In the genomic region with DNA sequence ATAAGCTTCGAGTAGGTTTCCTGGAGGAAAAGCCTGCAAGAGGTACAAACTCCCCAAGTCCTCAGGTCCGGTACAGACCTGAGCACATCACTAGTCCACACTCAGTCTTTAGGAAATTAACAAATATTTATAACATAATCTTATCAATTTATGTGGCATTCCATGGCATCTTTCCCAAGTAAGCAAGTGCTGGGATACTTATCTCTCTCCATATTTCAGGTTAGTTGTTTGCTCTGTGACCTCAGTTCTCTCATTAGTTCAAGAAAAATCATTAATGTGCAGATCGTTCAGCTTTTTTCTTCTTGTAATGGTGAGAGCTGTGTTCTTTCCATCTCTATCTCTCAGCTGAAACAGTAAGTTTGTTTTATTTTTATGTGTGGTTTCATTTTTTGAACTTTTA, we compare ENCODE assay signal across 24 cellular contexts. TPM values are rescaled to one million over a fixed set of nuclear protein-coding genes. Genes with fewer than 3 reads are reported as not detected.
DNase-seq lines count a peak whose midpoint lies in the region; ATAC-seq, FAIRE-seq and TF ChIP-seq lines count a peak whose summit lies in the region.
"Had no signal": no experiment of that assay in that cellular context is flagged by ENCODE, and none has a peak within 500 bp of the region (broad histone marks: within the 10 kb centered on the region; RNA-seq: fewer than 3 reads in every experiment).

No MANE protein-coding gene starts in this region.

- ATAC-seq in body of pancreas (peak; percentile 53), pancreas (peak in 3 of 4 donors; percentile 35 to 84 (median 83)), GM18498 (IDR thresholded peaks at IDR 0.05; ENCODE audit: unreplicated experiment) (no peak), GM18870 (IDR thresholded peaks at IDR 0.05; ENCODE audit: unreplicated experiment) (no peak)
- ATAC-seq: CD8-positive, alpha-beta T cell had no signal

- no peaks in the 10 kb centered on the region for H4K20me1 ChIP-seq in smooth muscle cell (ENCODE audit: low read depth)
- H4K20me1 ChIP-seq: BLaER1 had no signal

- H3K9me3 ChIP-seq in body of pancreas, result no peaks in the 10 kb centered on the region
- no peaks in the 10 kb centered on the region for H3K9me3 ChIP-seq in pancreas
- peaks cover 21% of the 10 kb centered on the region for H3K9me3 ChIP-seq in smooth muscle cell (replicated peaks; ENCODE audit: low read depth)
- H3K9me3 ChIP-seq: BE2C had no signal

- intact Hi-C loops in body of pancreas (cut with DNase I), result no loop called here
- intact Hi-C loops in pancreas (cut with DNase I), result no loop called here

- H3K9ac ChIP-seq in smooth muscle cell (ENCODE audit: low read depth), result no peak overlapping the region
- H3K9ac ChIP-seq: BLaER1 had no signal

- H3K79me2 ChIP-seq in smooth muscle cell (ENCODE audit: low read depth), result peaks cover under 1% of the 10 kb centered on the region

- no peak overlapping the region for H2AFZ ChIP-seq in smooth muscle cell (ENCODE audit: low read depth)

- H3K4me1 ChIP-seq in body of pancreas (peaks cover 14% of the 10 kb centered on the region), pancreas (peaks cover 0 to 9% (median 2%) of the 10 kb centered on the region in 3 donors), smooth muscle cell (ENCODE audit: low read depth) (no peaks in the 10 kb centered on the region)
- H3K4me1 ChIP-seq: BE2C, BLaER1, Caco-2 had no signal

- TF ChIP-seq CTCF in LNCaP clone FGC (IDR thresholded peaks at IDR 0.05; ENCODE audit: control insufficient read depth, extremely low read depth, insufficient read depth), result no peak
- TF ChIP-seq CTCF in body of pancreas (IDR thresholded peaks at IDR 0.05), result no peak
- no peak for TF ChIP-seq CTCF in pancreas (IDR thresholded peaks at IDR 0.05)
- TF ChIP-seq CTCF in smooth muscle cell (IDR thresholded peaks at IDR 0.05; ENCODE audit: borderline replicate concordance, insufficient read depth, poor library complexity, severe bottlenecking), result no peak

- peaks cover 0 to 4% of the 10 kb centered on the region in 2 donors for H3K36me3 ChIP-seq in body of pancreas (replicated peaks in 1 of 2; ENCODE audit: insufficient read depth in 1 of 2, low read depth in 2 of 2)
- no peaks in the 10 kb centered on the region for H3K36me3 ChIP-seq in pancreas
- peaks cover 21% of the 10 kb centered on the region for H3K36me3 ChIP-seq in smooth muscle cell (ENCODE audit: low read depth)
- H3K36me3 ChIP-seq: BE2C had no signal

- H3F3A ChIP-seq in smooth muscle cell (ENCODE audit: low read depth), result peaks cover 4% of the 10 kb centered on the region

- no peak for FAIRE-seq in pancreas (lab: Jason Lieb, UNC)
- FAIRE-seq: A204.1, D721Med, G401.6, GM12891, GM18507, GM19239 had no signal

- H3K4me2 ChIP-seq in smooth muscle cell, result no peak overlapping the region
- H3K4me2 ChIP-seq: BLaER1 had no signal

- H3K27ac ChIP-seq in body of pancreas (no peak overlapping the region), pancreas (no peak overlapping the region), smooth muscle cell (ENCODE audit: low read depth) (no peak overlapping the region)
- H3K27ac ChIP-seq: BLaER1 had no signal

- DNase-seq in LNCaP clone FGC (ENCODE audit: low read depth), result peak; percentile 39
- DNase-seq in body of pancreas, result no peak
- no peak for DNase-seq in pancreas
- no peak for DNase-seq in smooth muscle cell (lab: John Stamatoyannopoulos, UW; ENCODE audit: unreplicated experiment)
- DNase-seq in NAMALWA (ENCODE audit: low spot score), result no peak
- DNase-seq: 8988T; ACHN; BE2C; C1 segment of cervical spinal cord; Caco-2; Calu3; CD4-positive, alpha-beta T cell; CD8-positive, alpha-beta T cell; DMS79 treated with DMSO at 0.1 percent for 48 hours; GF-D8 had no signal

- no peak for TF ChIP-seq POLR2A in body of pancreas (IDR thresholded peaks at IDR 0.05)

- 25 to 33% methylated on average over 3 of the region's 3 CpGs for WGBS in body of pancreas, 2 donors
- WGBS in pancreas, 2 donors, result 25 to 26% methylated on average over 3 of the region's 3 CpGs
- WGBS in smooth muscle cell (ENCODE audit: low lambda C conversion rate), result 95% methylated on average over 3 of the region's 3 CpGs

- H3K27me3 ChIP-seq in body of pancreas (no peaks in the 10 kb centered on the region), pancreas (no peaks in the 10 kb centered on the region), smooth muscle cell (ENCODE audit: low read depth) (no peaks in the 10 kb centered on the region)
- H3K27me3 ChIP-seq: BE2C, BLaER1 had no signal

- no peak overlapping the region for H3K4me3 ChIP-seq in LNCaP clone FGC (ENCODE audit: low read depth, low read length)
- no peak overlapping the region for H3K4me3 ChIP-seq in body of pancreas
- no peak overlapping the region for H3K4me3 ChIP-seq in pancreas
- no peak overlapping the region for H3K4me3 ChIP-seq in smooth muscle cell
- H3K4me3 ChIP-seq: BLaER1 had no signal

RNA-seq across cellular contexts. Expression of a gene that starts 34.7 kb away (rescaled TPM):
- total RNA-seq in body of pancreas, result 10 to 100 TPM in 1 of 2 donors, 1 to 10 TPM in 1; 8.9 to 14.3 TPM
- 10 to 100 TPM in 1 of 6 donors, 1 to 10 TPM in 5; 5.4 to 10.5 (median 8.0) TPM for total RNA-seq in pancreas
- polyA plus RNA-seq in pancreas, result 10 to 100 TPM in 1 of 2 donors, 1 to 10 TPM in 1; 6.1 to 16.8 TPM
- 23.2 and 25.3 TPM in 2 replicates for total RNA-seq in smooth muscle cell
- 8.8 and 9.6 TPM in 2 replicates for polyA plus RNA-seq in smooth muscle cell

Comparison
In these comparisons a context has a peak if more than half of its experiments do, and no peak if none do; other contexts are left out.
1. ATAC-seq: peak in body of pancreas (single experiment) and pancreas (3 of 4); none in GM18498 (single experiment) and GM18870 (single experiment).